34 cellular contexts compared by ENCODE assay signal in the genomic region with DNA sequence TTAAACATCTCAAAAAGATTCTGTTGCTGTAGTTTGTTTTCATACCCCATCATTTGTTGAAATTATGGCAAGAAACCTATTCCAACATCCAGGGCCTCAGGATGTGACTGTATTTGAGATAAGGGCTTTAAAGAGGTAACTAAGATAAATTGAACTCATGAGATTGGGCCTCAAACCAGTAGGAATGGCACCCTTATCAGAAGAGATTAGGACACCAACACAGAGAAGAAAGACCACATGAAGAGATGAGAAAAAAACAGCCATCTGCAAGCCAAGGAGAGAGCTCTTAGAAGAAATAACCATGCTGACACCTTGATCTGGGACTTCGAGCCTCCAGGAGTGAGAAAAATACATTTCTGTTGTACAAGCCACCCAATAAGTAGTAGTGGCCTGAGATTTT.
"Had no signal": no experiment of that assay in that cellular context is flagged by ENCODE, and none has a peak within 500 bp of the region (broad histone marks: within the 10 kb centered on the region; RNA-seq: fewer than 3 reads in every experiment).

No MANE protein-coding gene starts in this region.

- ATAC-seq: activated CD4-positive, alpha-beta T cell treated with anti-CD3 and anti-CD28 coated beads for 36 hours; activated CD8-positive, alpha-beta memory T cell treated with anti-CD3 and anti-CD28 coated beads, Interleukin-2, amount 10 ng/mL, durations not matched to agents 7 days and 5 days; activated CD8-positive, alpha-beta T cell treated with anti-CD3 and anti-CD28 coated beads, Interleukin-2, amount 10 ng/mL, durations not matched to agents 7 days and 5 days; activated naive CD8-positive, alpha-beta T cell treated with anti-CD3 and anti-CD28 coated beads, Interleukin-2, amount 50 U/mL, for 24 hours; body of pancreas; effector memory CD8-positive, alpha-beta T cell; heart left ventricle; T-cell had no signal

- H3K36me3 ChIP-seq: adrenal gland, esophagus squamous epithelium, heart left ventricle had no signal

- H3K27me3 Mint-ChIP-seq: activated CD4-positive, alpha-beta memory T cell treated with anti-CD3 and anti-CD28 coated beads for 36 hours; activated CD4-positive, alpha-beta T cell treated with anti-CD3 and anti-CD28 coated beads for 36 hours; activated CD8-positive, alpha-beta memory T cell treated with anti-CD3 and anti-CD28 coated beads, Interleukin-2, amount 10 ng/mL, durations not matched to agents 7 days and 5 days; activated naive CD4-positive, alpha-beta T cell treated with anti-CD3 and anti-CD28 coated beads, Interleukin-2, amount 50 U/mL, for 24 hours; activated naive CD8-positive, alpha-beta T cell treated with anti-CD3 and anti-CD28 coated beads for 36 hours; activated naive CD8-positive, alpha-beta T cell treated with anti-CD3 and anti-CD28 coated beads, Interleukin-2, amount 50 U/mL, for 24 hours; effector memory CD8-positive, alpha-beta T cell; T-cell had no signal

- H3K4me1 Mint-ChIP-seq: activated CD4-positive, alpha-beta T cell treated with anti-CD3 and anti-CD28 coated beads for 36 hours; activated CD4-positive, alpha-beta T cell treated with anti-CD3 and anti-CD28 coated beads, Interleukin-2, amount 10 ng/mL, durations not matched to agents 24 days and 14 days; activated CD8-positive, alpha-beta memory T cell treated with anti-CD3 and anti-CD28 coated beads, Interleukin-2, amount 10 ng/mL, durations not matched to agents 7 days and 5 days; activated naive CD4-positive, alpha-beta T cell treated with anti-CD3 and anti-CD28 coated beads, Interleukin-2, amount 50 U/mL, for 24 hours; activated naive CD8-positive, alpha-beta T cell treated with anti-CD3 and anti-CD28 coated beads for 36 hours; activated naive CD8-positive, alpha-beta T cell treated with anti-CD3 and anti-CD28 coated beads, Interleukin-2, amount 50 U/mL, for 24 hours; T-cell had no signal

- H3K4me3 ChIP-seq: adrenal gland, body of pancreas, esophagus squamous epithelium, heart left ventricle had no signal

- H3K4me3 Mint-ChIP-seq: activated CD4-positive, alpha-beta memory T cell treated with anti-CD3 and anti-CD28 coated beads for 36 hours; activated CD4-positive, alpha-beta T cell treated with anti-CD3 and anti-CD28 coated beads for 36 hours; activated CD4-positive, alpha-beta T cell treated with anti-CD3 and anti-CD28 coated beads, Interleukin-2, amount 10 ng/mL, durations not matched to agents 24 days and 14 days; activated CD8-positive, alpha-beta memory T cell treated with anti-CD3 and anti-CD28 coated beads, Interleukin-2, amount 10 ng/mL, durations not matched to agents 7 days and 5 days; activated CD8-positive, alpha-beta T cell treated with anti-CD3 and anti-CD28 coated beads, Interleukin-2, amount 10 ng/mL, durations not matched to agents 7 days and 5 days; activated naive CD4-positive, alpha-beta T cell treated with anti-CD3 and anti-CD28 coated beads for 36 hours; activated naive CD4-positive, alpha-beta T cell treated with anti-CD3 and anti-CD28 coated beads, Interleukin-2, amount 50 U/mL, for 24 hours; activated naive CD8-positive, alpha-beta T cell treated with anti-CD3 and anti-CD28 coated beads for 36 hours; activated naive CD8-positive, alpha-beta T cell treated with anti-CD3 and anti-CD28 coated beads, Interleukin-2, amount 50 U/mL, for 24 hours; activated T-helper 1 cell treated with anti-CD3 and anti-CD28 coated beads, Interleukin-12 subunit alpha, Interleukin-12 subunit beta, Interleukin-2, Interleukin-4 antibody, amounts not matched to agents 30 ng/mL and 10 ng/mL and 1 ng/mL, durations not matched to agents 14 hours and 24 hours and 36 hours; effector memory CD8-positive, alpha-beta T cell; T-cell; T-helper 1 cell treated with Interleukin-12 subunit alpha and Interleukin-12 subunit beta and Interleukin-4 antibody, amounts not matched to agents 30 μg/mL and 1 μg/mL, for 36 hours had no signal

- H3K4me1 ChIP-seq: adrenal gland, body of pancreas, esophagus squamous epithelium, heart left ventricle had no signal

- H3K9me3 Mint-ChIP-seq: activated CD4-positive, alpha-beta memory T cell treated with anti-CD3 and anti-CD28 coated beads for 36 hours; activated CD4-positive, alpha-beta T cell treated with anti-CD3 and anti-CD28 coated beads, Interleukin-2, amount 10 ng/mL, durations not matched to agents 24 days and 14 days; activated naive CD4-positive, alpha-beta T cell treated with anti-CD3 and anti-CD28 coated beads for 36 hours; activated naive CD4-positive, alpha-beta T cell treated with anti-CD3 and anti-CD28 coated beads, Interleukin-2, amount 50 U/mL, for 24 hours; activated naive CD8-positive, alpha-beta T cell treated with anti-CD3 and anti-CD28 coated beads for 36 hours; activated naive CD8-positive, alpha-beta T cell treated with anti-CD3 and anti-CD28 coated beads, Interleukin-2, amount 50 U/mL, for 24 hours; activated T-helper 1 cell treated with anti-CD3 and anti-CD28 coated beads, Interleukin-12 subunit alpha, Interleukin-12 subunit beta, Interleukin-2, Interleukin-4 antibody, amounts not matched to agents 30 ng/mL and 10 ng/mL and 1 ng/mL, durations not matched to agents 14 hours and 24 hours and 36 hours; activated T-helper 2 cell treated with anti-CD3 and anti-CD28 coated beads, Interferon-gamma antibody, Interleukin-2, Interleukin-4, amounts not matched to agents 10 μg/mL and 5 μg/mL and 100 μg/mL, durations not matched to agents 14 hours and 24 hours and 36 hours; effector memory CD8-positive, alpha-beta T cell; T-cell; T-helper 1 cell treated with Interleukin-12 subunit alpha and Interleukin-12 subunit beta and Interleukin-4 antibody, amounts not matched to agents 30 μg/mL and 1 μg/mL, for 36 hours had no signal

- H3K27me3 ChIP-seq: adrenal gland, body of pancreas, esophagus squamous epithelium had no signal

- H3K9me3 ChIP-seq: adrenal gland, body of pancreas, esophagus squamous epithelium, heart left ventricle had no signal

- H3K27ac Mint-ChIP-seq: activated CD4-positive, alpha-beta memory T cell treated with anti-CD3 and anti-CD28 coated beads for 36 hours; activated CD4-positive, alpha-beta T cell treated with anti-CD3 and anti-CD28 coated beads for 36 hours; activated CD4-positive, alpha-beta T cell treated with anti-CD3 and anti-CD28 coated beads, Interleukin-2, amount 10 ng/mL, durations not matched to agents 24 days and 14 days; activated CD8-positive, alpha-beta memory T cell treated with anti-CD3 and anti-CD28 coated beads, Interleukin-2, amount 10 ng/mL, durations not matched to agents 7 days and 5 days; activated CD8-positive, alpha-beta T cell treated with anti-CD3 and anti-CD28 coated beads, Interleukin-2, amount 10 ng/mL, durations not matched to agents 7 days and 5 days; activated naive CD4-positive, alpha-beta T cell treated with anti-CD3 and anti-CD28 coated beads for 36 hours; activated naive CD4-positive, alpha-beta T cell treated with anti-CD3 and anti-CD28 coated beads, Interleukin-2, amount 50 U/mL, for 24 hours; activated naive CD8-positive, alpha-beta T cell treated with anti-CD3 and anti-CD28 coated beads for 36 hours; activated naive CD8-positive, alpha-beta T cell treated with anti-CD3 and anti-CD28 coated beads, Interleukin-2, amount 50 U/mL, for 24 hours; activated T-helper 1 cell treated with anti-CD3 and anti-CD28 coated beads, Interleukin-12 subunit alpha, Interleukin-12 subunit beta, Interleukin-2, Interleukin-4 antibody, amounts not matched to agents 30 ng/mL and 10 ng/mL and 1 ng/mL, durations not matched to agents 14 hours and 24 hours and 36 hours; activated T-helper 2 cell treated with anti-CD3 and anti-CD28 coated beads, Interferon-gamma antibody, Interleukin-2, Interleukin-4, amounts not matched to agents 10 μg/mL and 5 μg/mL and 100 μg/mL, durations not matched to agents 14 hours and 24 hours and 36 hours; effector memory CD8-positive, alpha-beta T cell; T-cell; T-helper 1 cell treated with Interleukin-12 subunit alpha and Interleukin-12 subunit beta and Interleukin-4 antibody, amounts not matched to agents 30 μg/mL and 1 μg/mL, for 36 hours had no signal

- H3K27ac ChIP-seq: adrenal gland, body of pancreas, epithelial cell of prostate, esophagus squamous epithelium, heart left ventricle had no signal

- H3K36me3 Mint-ChIP-seq: activated CD4-positive, alpha-beta memory T cell treated with anti-CD3 and anti-CD28 coated beads for 36 hours; activated CD8-positive, alpha-beta memory T cell treated with anti-CD3 and anti-CD28 coated beads, Interleukin-2, amount 10 ng/mL, durations not matched to agents 7 days and 5 days; activated naive CD4-positive, alpha-beta T cell treated with anti-CD3 and anti-CD28 coated beads, Interleukin-2, amount 50 U/mL, for 24 hours; activated naive CD8-positive, alpha-beta T cell treated with anti-CD3 and anti-CD28 coated beads for 36 hours; T-cell had no signal

- DNase-seq: activated CD4-positive, alpha-beta memory T cell treated with anti-CD3 and anti-CD28 coated beads for 36 hours; activated CD4-positive, alpha-beta T cell treated with anti-CD3 and anti-CD28 coated beads for 36 hours; activated CD4-positive, alpha-beta T cell treated with anti-CD3 and anti-CD28 coated beads, Interleukin-2, amount 10 ng/mL, durations not matched to agents 24 days and 14 days; activated CD4-positive, CD25-positive, alpha-beta regulatory T cell; activated CD4-positive, CD25-positive, alpha-beta regulatory T cell treated with anti-CD3 and anti-CD28 coated beads, Interleukin-2, amount 50 U/mL, for 72 hours; activated CD8-positive, alpha-beta memory T cell treated with anti-CD3 and anti-CD28 coated beads, Interleukin-2, amount 10 ng/mL, durations not matched to agents 7 days and 5 days; activated CD8-positive, alpha-beta memory T cell treated with anti-CD3 and anti-CD28 coated beads, Interleukin-2, amount 50 U/mL, for 4 hours; activated CD8-positive, alpha-beta T cell treated with anti-CD3 and anti-CD28 coated beads, Interleukin-2, amount 10 ng/mL, durations not matched to agents 7 days and 5 days; activated effector memory CD4-positive, alpha-beta T cell treated with anti-CD3 and anti-CD28 coated beads, Interleukin-2, amount 50 U/mL, for 16 hours; activated naive CD4-positive, alpha-beta T cell treated with anti-CD3 and anti-CD28 coated beads for 36 hours; activated naive CD8-positive, alpha-beta T cell treated with anti-CD3 and anti-CD28 coated beads for 36 hours; activated naive CD8-positive, alpha-beta T cell treated with anti-CD3 and anti-CD28 coated beads, Interleukin-2, amount 50 U/mL, for 24 hours; activated T-cell treated with anti-CD3 and anti-CD28 coated beads, Interleukin-2, amount 50 U/mL, for 1 hour; activated T-cell treated with anti-CD3 and anti-CD28 coated beads, Interleukin-2, amount 50 U/mL, for 48 hours; adrenal gland; amygdala; aorta; body of pancreas; caudate nucleus; cortex of kidney; dermis blood vessel endothelial cell; effector CD4-positive, alpha-beta T cell; effector memory CD8-positive, alpha-beta T cell; esophagus squamous epithelium; foreskin fibroblast; glutamatergic neuron; heart left ventricle; T-cell; T-helper 9 cell had no signal
